Comparison of ENCODE assay signal across 34 cellular contexts in the genomic region with DNA sequence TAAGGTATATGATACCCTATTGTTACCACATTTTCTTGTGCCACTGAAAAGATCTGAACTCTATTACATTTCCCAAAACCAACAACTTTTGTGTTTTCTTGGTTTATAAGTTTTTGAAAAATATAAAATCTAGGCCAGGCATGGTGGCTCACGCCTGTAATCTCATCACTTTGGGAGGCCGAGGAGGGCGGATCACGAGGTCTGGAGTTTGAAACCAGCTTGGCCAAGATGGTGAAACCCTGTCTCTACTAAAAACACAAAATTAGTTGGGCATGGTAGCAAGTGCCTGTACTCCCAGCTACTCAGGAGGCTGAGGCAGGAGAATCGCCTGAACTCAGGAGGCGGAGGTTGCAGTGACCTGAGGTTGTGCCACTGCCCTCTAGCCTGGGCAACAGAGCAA. TPM values are rescaled to one million over a fixed set of nuclear protein-coding genes. Genes with fewer than 3 reads are reported as not detected.
"Had no signal": no experiment of that assay in that cellular context is flagged by ENCODE, and none has a peak within 500 bp of the region (broad histone marks: within the 10 kb centered on the region; RNA-seq: fewer than 3 reads in every experiment).

No MANE protein-coding gene starts in this region.

- H3K27ac Mint-ChIP-seq: activated B cell treated with CpG ODN at 0.5 μM for 24 hours; activated CD4-positive, alpha-beta memory T cell treated with anti-CD3 and anti-CD28 coated beads for 36 hours; activated CD4-positive, alpha-beta T cell treated with anti-CD3 and anti-CD28 coated beads, Interleukin-2, amount 10 ng/mL, durations not matched to agents 24 days and 14 days; activated CD8-positive, alpha-beta memory T cell treated with anti-CD3 and anti-CD28 coated beads, Interleukin-2, amount 10 ng/mL, durations not matched to agents 7 days and 5 days; activated CD8-positive, alpha-beta T cell treated with anti-CD3 and anti-CD28 coated beads for 36 hours; activated naive CD4-positive, alpha-beta T cell treated with anti-CD3 and anti-CD28 coated beads for 36 hours; activated naive CD4-positive, alpha-beta T cell treated with anti-CD3 and anti-CD28 coated beads, Interleukin-2, amount 50 U/mL, for 72 hours; activated naive CD8-positive, alpha-beta T cell treated with anti-CD3 and anti-CD28 coated beads, Interleukin-2, amount 10 ng/mL, durations not matched to agents 7 days and 5 days; activated T-helper 1 cell treated with anti-CD3 and anti-CD28 coated beads, Interleukin-12 subunit alpha, Interleukin-12 subunit beta, Interleukin-2, Interleukin-4 antibody, amounts not matched to agents 30 ng/mL and 10 ng/mL and 1 ng/mL, durations not matched to agents 14 hours and 24 hours and 36 hours; activated T-helper 17 cell treated with anti-CD3 and anti-CD28 coated beads, Interleukin-2, amount 50 U/mL, for 72 hours; brain; T-helper 2 cell treated with Interferon-gamma antibody and Interleukin-4, amounts not matched to agents 5 μg/mL and 100 μg/mL, for 36 hours had no signal

- H3K4me3 Mint-ChIP-seq: activated B cell treated with CpG ODN at 0.5 μM for 24 hours; activated CD4-positive, alpha-beta memory T cell treated with anti-CD3 and anti-CD28 coated beads for 36 hours; activated CD4-positive, alpha-beta T cell treated with anti-CD3 and anti-CD28 coated beads, Interleukin-2, amount 10 ng/mL, durations not matched to agents 24 days and 14 days; activated CD8-positive, alpha-beta memory T cell treated with anti-CD3 and anti-CD28 coated beads, Interleukin-2, amount 10 ng/mL, durations not matched to agents 7 days and 5 days; activated CD8-positive, alpha-beta T cell treated with anti-CD3 and anti-CD28 coated beads for 36 hours; activated naive CD4-positive, alpha-beta T cell treated with anti-CD3 and anti-CD28 coated beads for 36 hours; activated naive CD8-positive, alpha-beta T cell treated with anti-CD3 and anti-CD28 coated beads, Interleukin-2, amount 10 ng/mL, durations not matched to agents 7 days and 5 days; activated T-helper 1 cell treated with anti-CD3 and anti-CD28 coated beads, Interleukin-12 subunit alpha, Interleukin-12 subunit beta, Interleukin-2, Interleukin-4 antibody, amounts not matched to agents 30 ng/mL and 10 ng/mL and 1 ng/mL, durations not matched to agents 14 hours and 24 hours and 36 hours; activated T-helper 17 cell treated with anti-CD3 and anti-CD28 coated beads, Interleukin-2, amount 50 U/mL, for 72 hours; brain; central memory CD8-positive, alpha-beta T cell; T-cell; T-helper 2 cell treated with Interferon-gamma antibody and Interleukin-4, amounts not matched to agents 5 μg/mL and 100 μg/mL, for 36 hours had no signal

- H3K27me3 Mint-ChIP-seq: activated B cell treated with CpG ODN at 0.5 μM for 24 hours; activated CD4-positive, alpha-beta memory T cell treated with anti-CD3 and anti-CD28 coated beads for 36 hours; activated CD4-positive, alpha-beta T cell treated with anti-CD3 and anti-CD28 coated beads, Interleukin-2, amount 10 ng/mL, durations not matched to agents 24 days and 14 days; activated CD8-positive, alpha-beta memory T cell treated with anti-CD3 and anti-CD28 coated beads, Interleukin-2, amount 10 ng/mL, durations not matched to agents 7 days and 5 days; activated CD8-positive, alpha-beta T cell treated with anti-CD3 and anti-CD28 coated beads for 36 hours; activated naive CD8-positive, alpha-beta T cell treated with anti-CD3 and anti-CD28 coated beads, Interleukin-2, amount 10 ng/mL, durations not matched to agents 7 days and 5 days; activated T-helper 17 cell treated with anti-CD3 and anti-CD28 coated beads, Interleukin-2, amount 50 U/mL, for 72 hours; brain; central memory CD8-positive, alpha-beta T cell; T-cell had no signal

- ATAC-seq: activated CD8-positive, alpha-beta memory T cell treated with anti-CD3 and anti-CD28 coated beads, Interleukin-2, amount 10 ng/mL, durations not matched to agents 7 days and 5 days; activated CD8-positive, alpha-beta T cell treated with anti-CD3 and anti-CD28 coated beads for 36 hours; T-cell had no signal

- H3K4me1 Mint-ChIP-seq: activated B cell treated with CpG ODN at 0.5 μM for 24 hours; activated T-helper 17 cell treated with anti-CD3 and anti-CD28 coated beads, Interleukin-2, amount 50 U/mL, for 72 hours; brain had no signal

- H3K9me3 Mint-ChIP-seq: activated B cell treated with CpG ODN at 0.5 μM for 24 hours; activated CD4-positive, alpha-beta memory T cell treated with anti-CD3 and anti-CD28 coated beads for 36 hours; activated CD4-positive, alpha-beta T cell treated with anti-CD3 and anti-CD28 coated beads, Interleukin-2, amount 10 ng/mL, durations not matched to agents 24 days and 14 days; activated CD8-positive, alpha-beta T cell treated with anti-CD3 and anti-CD28 coated beads for 36 hours; activated naive CD4-positive, alpha-beta T cell treated with anti-CD3 and anti-CD28 coated beads for 36 hours; activated naive CD4-positive, alpha-beta T cell treated with anti-CD3 and anti-CD28 coated beads, Interleukin-2, amount 50 U/mL, for 72 hours; activated naive CD8-positive, alpha-beta T cell treated with anti-CD3 and anti-CD28 coated beads, Interleukin-2, amount 10 ng/mL, durations not matched to agents 7 days and 5 days; activated T-helper 1 cell treated with anti-CD3 and anti-CD28 coated beads, Interleukin-12 subunit alpha, Interleukin-12 subunit beta, Interleukin-2, Interleukin-4 antibody, amounts not matched to agents 30 ng/mL and 10 ng/mL and 1 ng/mL, durations not matched to agents 14 hours and 24 hours and 36 hours; activated T-helper 17 cell treated with anti-CD3 and anti-CD28 coated beads, Interleukin-2, amount 50 U/mL, for 72 hours; brain; central memory CD8-positive, alpha-beta T cell; T-cell; T-helper 2 cell treated with Interferon-gamma antibody and Interleukin-4, amounts not matched to agents 5 μg/mL and 100 μg/mL, for 36 hours had no signal

- DNase-seq: activated B cell treated with CpG ODN at 0.5 μM for 24 hours; activated CD4-positive, alpha-beta T cell treated with anti-CD3 and anti-CD28 coated beads for 4 hours; activated CD4-positive, alpha-beta T cell treated with anti-CD3 and anti-CD28 coated beads, Interleukin-2, amount 10 ng/mL, durations not matched to agents 24 days and 14 days; activated CD4-positive, alpha-beta T cell treated with anti-CD3 and anti-CD28 coated beads, Interleukin-2, amount 50 U/mL, for 1 hour; activated CD4-positive, alpha-beta T cell treated with anti-CD3 and anti-CD28 coated beads, Interleukin-2, amount 50 U/mL, for 4 hours; activated CD4-positive, CD25-positive, alpha-beta regulatory T cell treated with anti-CD3 and anti-CD28 coated beads, Interleukin-2, amount 50 U/mL, for 72 hours; activated CD8-positive, alpha-beta memory T cell treated with anti-CD3 and anti-CD28 coated beads, Interleukin-2, amount 10 ng/mL, durations not matched to agents 7 days and 5 days; activated CD8-positive, alpha-beta T cell treated with anti-CD3 and anti-CD28 coated beads for 36 hours; activated effector memory CD4-positive, alpha-beta T cell treated with anti-CD3 and anti-CD28 coated beads, Interleukin-2, amount 50 U/mL, for 16 hours; activated gamma-delta T cell treated with Interleukin-2 at 50 U/mL for 16 hours; activated naive CD4-positive, alpha-beta T cell; activated naive CD4-positive, alpha-beta T cell treated with anti-CD3 and anti-CD28 coated beads, Interleukin-2, amount 50 U/mL, for 16 hours; activated naive CD8-positive, alpha-beta T cell treated with anti-CD3 and anti-CD28 coated beads, Interleukin-2, amount 10 ng/mL, durations not matched to agents 7 days and 5 days; activated T-cell treated with anti-CD3 and anti-CD28 coated beads for 4 hours; activated T-cell treated with anti-CD3 and anti-CD28 coated beads, Interleukin-2, amount 50 U/mL, for 48 hours; adrenal gland; amniotic stem cell; caudate nucleus; cerebellar nuclear complex; T-cell; T-helper 2 cell; T-helper 9 cell had no signal

RNA-seq across cellular contexts. Expression of a gene that starts 41.3 kb away (rescaled TPM):
- total RNA-seq: activated B cell treated with CpG ODN at 0.5 μM for 24 hours; activated CD4-positive, alpha-beta memory T cell treated with anti-CD3 and anti-CD28 coated beads for 36 hours; activated CD4-positive, alpha-beta T cell treated with anti-CD3 and anti-CD28 coated beads, Interleukin-2, amount 10 ng/mL, durations not matched to agents 24 days and 14 days; activated CD8-positive, alpha-beta memory T cell treated with anti-CD3 and anti-CD28 coated beads, Interleukin-2, amount 10 ng/mL, durations not matched to agents 7 days and 5 days; activated CD8-positive, alpha-beta T cell treated with anti-CD3 and anti-CD28 coated beads for 36 hours; activated naive CD4-positive, alpha-beta T cell treated with anti-CD3 and anti-CD28 coated beads for 36 hours; activated naive CD4-positive, alpha-beta T cell treated with anti-CD3 and anti-CD28 coated beads, Interleukin-2, amount 50 U/mL, for 72 hours; activated naive CD8-positive, alpha-beta T cell treated with anti-CD3 and anti-CD28 coated beads, Interleukin-2, amount 10 ng/mL, durations not matched to agents 7 days and 5 days; activated T-helper 1 cell treated with anti-CD3 and anti-CD28 coated beads, Interleukin-12 subunit alpha, Interleukin-12 subunit beta, Interleukin-2, Interleukin-4 antibody, amounts not matched to agents 30 ng/mL and 10 ng/mL and 1 ng/mL, durations not matched to agents 14 hours and 24 hours and 36 hours; activated T-helper 17 cell treated with anti-CD3 and anti-CD28 coated beads, Interleukin-2, amount 50 U/mL, for 72 hours; ascending aorta; cardiac muscle cell; chondrocyte; T-helper 1 cell treated with Interleukin-12 subunit alpha and Interleukin-12 subunit beta and Interleukin-4 antibody, amounts not matched to agents 30 ng/mL and 1 ng/mL, for 36 hours had no signal
